In genomic region chr12:101759396-101760047, GRCh38 we compare ENCODE assay signal across 8 cellular contexts. TPM values are rescaled to one million over a fixed set of nuclear protein-coding genes. Genes with fewer than 3 reads are reported as not detected.
DNase-seq lines count a peak whose midpoint lies in the region; ATAC-seq and TF ChIP-seq lines count a peak whose summit lies in the region.

No MANE protein-coding gene starts in this region.

- no peaks in the 10 kb centered on the region for H3K27me3 Mint-ChIP-seq in activated T-helper 2 cell treated with anti-CD3 and anti-CD28 coated beads, Interferon-gamma antibody, Interleukin-2, Interleukin-4, amounts not matched to agents 10 μg/mL and 5 μg/mL and 100 μg/mL, durations not matched to agents 14 hours and 24 hours and 36 hours (ENCODE audit: low read depth)

- H3K4me2 ChIP-seq in mammary epithelial cell (ENCODE audit: insufficient read depth, low read depth, low read length), result no peak overlapping the region

- H4K20me1 ChIP-seq in mammary epithelial cell (ENCODE audit: insufficient read depth, low read length), result no peaks in the 10 kb centered on the region

- H3K27ac ChIP-seq in mammary epithelial cell (ENCODE audit: insufficient read depth, low read depth, low read length) (no peak overlapping the region), lung (ENCODE audit: low read depth in 1 of 2, low read length in 1 of 2) (no peak overlapping the region)

- TF ChIP-seq CTCF in AG09319 (IDR thresholded peaks at IDR 0.05; ENCODE audit: low read depth, low read length) (peak; percentile 80), GM13976 (IDR thresholded peaks at IDR 0.05; ENCODE audit: borderline replicate concordance, control extremely low read depth, extremely low read depth, insufficient read depth, missing control alignments) (peak; percentile 48), mammary epithelial cell (conservative IDR thresholded peaks at IDR 0.05 in 1 of 2, IDR thresholded peaks at IDR 0.05 in 1 of 2; ENCODE audit: extremely low read depth in 1 of 2, insufficient read depth in 1 of 2, low read depth in 1 of 2, low read length in 2 of 2) (peak; percentile 82 to 91), lung (IDR thresholded peaks at IDR 0.05; ENCODE audit: control extremely low read depth, extremely low read depth) (peak; percentile 32)

- H3K4me1 ChIP-seq in mammary epithelial cell (ENCODE audit: insufficient read depth, low read length), result no peaks in the 10 kb centered on the region
- H3K4me1 ChIP-seq in lung (ENCODE audit: control insufficient read depth in 2 of 2, insufficient read depth in 2 of 2, low read length in 2 of 2), result no peaks in the 10 kb centered on the region

- CTCF ChIA-PET in mammary epithelial cell (lab: Charles Lee; ENCODE audit: low non-redundant PET), result interaction anchor here (0.6 to 0.8 kb wide), 3 partner anchors 335 to 799 kb away, joined by 3 to 25 read pairs (median 9); no protein-coding TSS in a partner anchor

- H3K9me3 ChIP-seq in mammary epithelial cell (replicated peaks; ENCODE audit: insufficient read depth, low read length) (no peaks in the 10 kb centered on the region), lung (ENCODE audit: control insufficient read depth in 2 of 2, insufficient read depth in 1 of 2, low read length in 1 of 2) (no peaks in the 10 kb centered on the region)

- H3K36me3 ChIP-seq in mammary epithelial cell (ENCODE audit: insufficient read depth, low read length) (peaks cover 11% of the 10 kb centered on the region), lung (ENCODE audit: control insufficient read depth in 2 of 2, insufficient read depth in 2 of 2, low read length in 2 of 2) (peaks cover 6 to 18% of the 10 kb centered on the region in 2 donors)

- no peaks in the 10 kb centered on the region for H3K79me2 ChIP-seq in mammary epithelial cell (ENCODE audit: insufficient read depth, low read length)

- no peak overlapping the region for H3K27ac Mint-ChIP-seq in activated T-helper 2 cell treated with anti-CD3 and anti-CD28 coated beads, Interferon-gamma antibody, Interleukin-2, Interleukin-4, amounts not matched to agents 10 μg/mL and 5 μg/mL and 100 μg/mL, durations not matched to agents 14 hours and 24 hours and 36 hours

- H3K4me3 ChIP-seq in mammary epithelial cell (replicated peaks in 1 of 3; ENCODE audit: insufficient read depth in 1 of 3, low read depth in 2 of 3, low read length in 3 of 3), result no peak overlapping the region
- no peak overlapping the region for H3K4me3 ChIP-seq in lung

- H3K27me3 ChIP-seq in mammary epithelial cell (ENCODE audit: insufficient read depth, low read length) (no peaks in the 10 kb centered on the region), lung (ENCODE audit: control insufficient read depth, insufficient read depth) (no peaks in the 10 kb centered on the region)

- H2AFZ ChIP-seq in mammary epithelial cell (ENCODE audit: low read depth, low read length), result no peak overlapping the region

- no peaks in the 10 kb centered on the region for H3K9me3 Mint-ChIP-seq in activated T-helper 2 cell treated with anti-CD3 and anti-CD28 coated beads, Interferon-gamma antibody, Interleukin-2, Interleukin-4, amounts not matched to agents 10 μg/mL and 5 μg/mL and 100 μg/mL, durations not matched to agents 14 hours and 24 hours and 36 hours

- intact Hi-C loops in mammary epithelial cell (cut with micrococcal nuclease), result loop anchor here (1.0 to 10.0 kb wide), 4 partner anchors 89 to 345 kb away; no protein-coding TSS in a partner anchor
- intact Hi-C loops in activated T-helper 2 cell treated with anti-CD3 and anti-CD28 coated beads, Interferon-gamma antibody, Interleukin-2, Interleukin-4, amounts not matched to agents 10 μg/mL and 5 μg/mL and 100 μg/mL, durations not matched to agents 14 hours and 24 hours and 36 hours (cut with micrococcal nuclease), result loop anchor here (5.0 kb wide), 1 partner anchor 347 kb away; no protein-coding TSS in a partner anchor

- no peak for DNase-seq in AG09319 (ENCODE audit: extremely low read depth, low read depth)
- peak; percentile 50 for DNase-seq in GM13976 (ENCODE audit: low spot score)
- peak; percentile 8 for DNase-seq in NCI-H146 (lab: John Stamatoyannopoulos, UW)
- DNase-seq in mammary epithelial cell, result peak; percentile 19
- no peak for DNase-seq in lung (ENCODE audit: low spot score)
- DNase-seq in activated T-helper 2 cell treated with anti-CD3 and anti-CD28 coated beads, Interferon-gamma antibody, Interleukin-2, Interleukin-4, amounts not matched to agents 10 μg/mL and 5 μg/mL and 100 μg/mL, durations not matched to agents 14 hours and 24 hours and 36 hours (ENCODE audit: low spot score), result no peak
- DNase-seq in NCI-H187 treated with DMSO at 0.1 percent for 48 hours (lab: John Stamatoyannopoulos, UW), result no peak

- WGBS in mammary epithelial cell (ENCODE audit: low coverage, missing lambda C conversion rate), result 60% methylated on average over 5 of the region's 5 CpGs
- WGBS in lung, 2 donors, result 55 to 58% methylated on average over 5 of the region's 5 CpGs

- H3K4me1 Mint-ChIP-seq in activated T-helper 2 cell treated with anti-CD3 and anti-CD28 coated beads, Interferon-gamma antibody, Interleukin-2, Interleukin-4, amounts not matched to agents 10 μg/mL and 5 μg/mL and 100 μg/mL, durations not matched to agents 14 hours and 24 hours and 36 hours (ENCODE audit: low read depth), result peaks cover 4% of the 10 kb centered on the region

- no TSS peak for BruUV-seq in mammary epithelial cell (replicated peaks; lab: Mats Ljungman, UMichigan)

- H3K36me3 Mint-ChIP-seq in activated T-helper 2 cell treated with anti-CD3 and anti-CD28 coated beads, Interferon-gamma antibody, Interleukin-2, Interleukin-4, amounts not matched to agents 10 μg/mL and 5 μg/mL and 100 μg/mL, durations not matched to agents 14 hours and 24 hours and 36 hours (ENCODE audit: low read depth), result peaks cover 59% of the 10 kb centered on the region

- ATAC-seq in lung (ENCODE audit: insufficient read depth, low FRiP score) (no peak), GM21447 (IDR thresholded peaks at IDR 0.05; ENCODE audit: unreplicated experiment) (no peak)

- H3K4me3 Mint-ChIP-seq in activated T-helper 2 cell treated with anti-CD3 and anti-CD28 coated beads, Interferon-gamma antibody, Interleukin-2, Interleukin-4, amounts not matched to agents 10 μg/mL and 5 μg/mL and 100 μg/mL, durations not matched to agents 14 hours and 24 hours and 36 hours (ENCODE audit: low read depth), result no peak overlapping the region

- no peak overlapping the region for H3K9ac ChIP-seq in mammary epithelial cell (ENCODE audit: insufficient read depth, low read length)

- dilution Hi-C loops in mammary epithelial cell (cut with HindIII; ENCODE audit: low sequenced_read_pairs), result no loop called here

- in situ Hi-C loops in GM13976 (cut with MboI; ENCODE audit: low sequenced_read_pairs, unreplicated experiment) (loop anchor here (10.0 to 25.0 kb wide), 2 partner anchors 265 to 347 kb away; partner anchors contain the start of gene ARL1), mammary epithelial cell (cut with MboI; ENCODE audit: low sequenced_read_pairs in 2 of 2) (loop anchor here (10.0 to 25.0 kb wide), 2 partner anchors 345 to 347 kb away; partner anchors contain the start of gene ARL1 (in 1 of the 2))

RNA-seq across cellular contexts. Expression of gene SYCP3, which starts 20.3 kb away (rescaled TPM):
- under 1 TPM in 1 of 2 donors, not detected in 1; 0.50 TPM for total RNA-seq in mammary epithelial cell
- polyA plus RNA-seq in mammary epithelial cell, result not detected
- polyA minus RNA-seq in mammary epithelial cell, result not detected
- total RNA-seq in lung, result 1 to 10 TPM in 1 of 2 donors, under 1 TPM in 1; 0.46 to 1.2 TPM
- under 1 TPM; 0.05 to 0.89 TPM for polyA plus RNA-seq in lung
- 0.50 and 0.92 TPM in 2 replicates for total RNA-seq in activated T-helper 2 cell treated with anti-CD3 and anti-CD28 coated beads, Interferon-gamma antibody, Interleukin-2, Interleukin-4, amounts not matched to agents 10 μg/mL and 5 μg/mL and 100 μg/mL, durations not matched to agents 14 hours and 24 hours and 36 hours

Comparison
In these comparisons a context has a peak if more than half of its experiments do, and no peak if none do; other contexts are left out.
1. DNase-seq: peak in GM13976 (single experiment), NCI-H146 (single experiment) and mammary epithelial cell (single experiment); none in AG09319 (single experiment), lung (single experiment), activated T-helper 2 cell treated with anti-CD3 and anti-CD28 coated beads, Interferon-gamma antibody, Interleukin-2, Interleukin-4, amounts not matched to agents 10 μg/mL and 5 μg/mL and 100 μg/mL, durations not matched to agents 14 hours and 24 hours and 36 hours (single experiment) and NCI-H187 treated with DMSO at 0.1 percent for 48 hours (single experiment).
2. CTCF ChIP-seq: peak in every context shown above with its lines; median percentile 86 in mammary epithelial cell; 80 in AG09319; 48 in GM13976; 32 in lung.